24 cellular contexts compared by ENCODE assay signal in genomic region chr9:80012557-80013330, GRCh38.
DNase-seq lines count a peak whose midpoint lies in the region; ATAC-seq and TF ChIP-seq lines count a peak whose summit lies in the region.
"Had no signal": no experiment of that assay in that cellular context is flagged by ENCODE, and none has a peak within 500 bp of the region (broad histone marks: within the 10 kb centered on the region; RNA-seq: fewer than 3 reads in every experiment).

No MANE protein-coding gene starts in this region.

- ATAC-seq in DND-41 (ENCODE audit: insufficient read depth, low read depth): peak; percentile 90
- no peak for ATAC-seq in GM19351 (IDR thresholded peaks at IDR 0.05; ENCODE audit: unreplicated experiment)
- no peak for ATAC-seq in HG02642 (IDR thresholded peaks at IDR 0.05; ENCODE audit: poor library complexity, unreplicated experiment)
- ATAC-seq: A549; CD8-positive, alpha-beta T cell; HepG2; K562; PC-3 had no signal

- 92 to 100% methylated on average over 2 of the region's 2 CpGs for WGBS in endodermal cell (ENCODE audit: insufficient coverage in 1 of 2, insufficient read length in 1 of 2), 2 experiments

- H3K36me3 ChIP-seq in DND-41 (ENCODE audit: insufficient read depth, low read length) (no peaks in the 10 kb centered on the region), endodermal cell (ENCODE audit: control insufficient read depth, insufficient read depth, low read length) (no peaks in the 10 kb centered on the region), neural progenitor cell (no peaks in the 10 kb centered on the region), H7 (replicated peaks; ENCODE audit: control insufficient read depth, insufficient read depth, low read length) (no peaks in the 10 kb centered on the region)
- H3K36me3 ChIP-seq: HAP-1 had no signal

- H4K20me1 ChIP-seq in DND-41 (ENCODE audit: insufficient read depth, low read length): no peaks in the 10 kb centered on the region
- H4K20me1 ChIP-seq in neural progenitor cell (ENCODE audit: low read depth): no peaks in the 10 kb centered on the region

- no peaks in the 10 kb centered on the region for H3K36me3 Mint-ChIP-seq in endodermal cell (ENCODE audit: low read depth)
- H3K36me3 Mint-ChIP-seq in neural progenitor cell: no peaks in the 10 kb centered on the region
- H3K36me3 Mint-ChIP-seq: CD8-positive, alpha-beta T cell had no signal

- peak; percentile 7 for DNase-seq in DND-41
- DNase-seq in NAMALWA (ENCODE audit: low spot score): peak; percentile 34
- DNase-seq in endodermal cell: no peak
- DNase-seq in neural progenitor cell (ENCODE audit: low spot score): no peak
- no peak for DNase-seq in H7
- DNase-seq: Caco-2; CD8-positive, alpha-beta T cell; DMS79 treated with DMSO at 0.1 percent for 48 hours; GM23248; MM.1S; NCI-H1048; NCI-H1417 treated with DMSO at 0.1 percent for 48 hours; NCI-H1694 treated with DMSO at 0.1 percent for 48 hours; NCI-H2081; NCI-H345; NCI-H510A treated with DMSO at 0.1 percent for 48 hours; PC-3 had no signal

- H3K4me3 ChIP-seq in DND-41 (ENCODE audit: low read depth in 1 of 2, low read length in 2 of 2): no peak overlapping the region
- H3K4me3 ChIP-seq in endodermal cell (ENCODE audit: low read length): peak overlapping the region; percentile 13
- no peak overlapping the region for H3K4me3 ChIP-seq in neural progenitor cell
- H3K4me3 ChIP-seq in H7 (ENCODE audit: insufficient read depth, low read depth, low read length): no peak overlapping the region
- H3K4me3 ChIP-seq: A549, GM23248, HAP-1, K562 had no signal

- peaks cover 12% of the 10 kb centered on the region for H3K4me1 ChIP-seq in DND-41 (ENCODE audit: insufficient read depth, low read length)
- no peaks in the 10 kb centered on the region for H3K4me1 ChIP-seq in endodermal cell (ENCODE audit: control insufficient read depth, insufficient read depth, low read length)
- peaks cover 10% of the 10 kb centered on the region for H3K4me1 ChIP-seq in neural progenitor cell
- H3K4me1 ChIP-seq: A549, Caco-2, HAP-1 had no signal

- H3K4me3 Mint-ChIP-seq in endodermal cell (no peak overlapping the region), neural progenitor cell (no peak overlapping the region)
- H3K4me3 Mint-ChIP-seq: CD8-positive, alpha-beta T cell had no signal

- H3F3A ChIP-seq in neural progenitor cell (ENCODE audit: low read depth): no peaks in the 10 kb centered on the region

- H3K4me1 Mint-ChIP-seq in endodermal cell (peaks cover 15% of the 10 kb centered on the region), neural progenitor cell (no peaks in the 10 kb centered on the region)

- H3K9me3 ChIP-seq in DND-41 (ENCODE audit: insufficient read depth, low read length, severe bottlenecking): no peaks in the 10 kb centered on the region
- no peaks in the 10 kb centered on the region for H3K9me3 ChIP-seq in endodermal cell (ENCODE audit: control insufficient read depth, low read length)
- H3K9me3 ChIP-seq in neural progenitor cell (ENCODE audit: low read depth): no peaks in the 10 kb centered on the region
- H3K9me3 ChIP-seq: A549, Caco-2, HAP-1 had no signal

- H2AFZ ChIP-seq in DND-41 (ENCODE audit: low read depth, low read length): peak overlapping the region; percentile 36; the same call in 1 of the 2 replicates
- peak overlapping the region; percentile 35 for H2AFZ ChIP-seq in neural progenitor cell (replicated peaks)
- H2AFZ ChIP-seq: GM23248 had no signal

- H3K9me3 Mint-ChIP-seq in endodermal cell (no peaks in the 10 kb centered on the region), neural progenitor cell (peaks cover 10% of the 10 kb centered on the region)

- no peak overlapping the region for H3K9ac ChIP-seq in DND-41 (ENCODE audit: low read depth, low read length)
- no peak overlapping the region for H3K9ac ChIP-seq in endodermal cell (ENCODE audit: extremely low read depth, low read length, poor library complexity, severe bottlenecking)
- no peak overlapping the region for H3K9ac ChIP-seq in neural progenitor cell
- H3K9ac ChIP-seq: GM23248 had no signal

- H3K27me3 ChIP-seq in DND-41 (ENCODE audit: insufficient read depth, low read length, poor library complexity): no peaks in the 10 kb centered on the region
- no peaks in the 10 kb centered on the region for H3K27me3 ChIP-seq in endodermal cell (ENCODE audit: control insufficient read depth, insufficient read depth, low read length, poor library complexity, severe bottlenecking)
- no peaks in the 10 kb centered on the region for H3K27me3 ChIP-seq in neural progenitor cell
- no peaks in the 10 kb centered on the region for H3K27me3 ChIP-seq in H7 (ENCODE audit: control insufficient read depth, insufficient read depth, low read length)

- TF ChIP-seq CTCF in DND-41 (IDR thresholded peaks at IDR 0.05; ENCODE audit: borderline replicate concordance, extremely low read depth, low read length, poor library complexity, severe bottlenecking) (no peak), endodermal cell (conservative IDR thresholded peaks at IDR 0.05) (no peak), neural progenitor cell (IDR thresholded peaks at IDR 0.05) (no peak)

- H3K4me2 ChIP-seq in DND-41 (ENCODE audit: insufficient read depth, low read length): no peak overlapping the region
- no peak overlapping the region for H3K4me2 ChIP-seq in neural progenitor cell
- H3K4me2 ChIP-seq: A549 had no signal

- H3K79me2 ChIP-seq in DND-41 (ENCODE audit: insufficient read depth, low read length) (no peaks in the 10 kb centered on the region), neural progenitor cell (ENCODE audit: low read depth) (no peaks in the 10 kb centered on the region)

- H3K27ac Mint-ChIP-seq in endodermal cell: no peak overlapping the region
- H3K27ac Mint-ChIP-seq in neural progenitor cell: no peak overlapping the region
- H3K27ac Mint-ChIP-seq: CD8-positive, alpha-beta T cell had no signal

- H3K27me3 Mint-ChIP-seq in endodermal cell (ENCODE audit: insufficient read depth): no peaks in the 10 kb centered on the region
- no peaks in the 10 kb centered on the region for H3K27me3 Mint-ChIP-seq in neural progenitor cell (ENCODE audit: insufficient read depth, low read depth)

- H3K27ac ChIP-seq in DND-41 (ENCODE audit: low read length) (peak overlapping the region; percentile 50), endodermal cell (ENCODE audit: low read depth, low read length) (no peak overlapping the region), neural progenitor cell (no peak overlapping the region)
- H3K27ac ChIP-seq: A549, C4-2B, GM23248 had no signal

Comparison
In these comparisons a context has a peak if more than half of its experiments do, and no peak if none do; other contexts are left out.
1. DNase-seq: peak in DND-41 (single experiment) and NAMALWA (single experiment); none in endodermal cell (single experiment), neural progenitor cell (single experiment) and H7 (single experiment).